Comparison of ENCODE assay signal across 9 cellular contexts in the genomic region with DNA sequence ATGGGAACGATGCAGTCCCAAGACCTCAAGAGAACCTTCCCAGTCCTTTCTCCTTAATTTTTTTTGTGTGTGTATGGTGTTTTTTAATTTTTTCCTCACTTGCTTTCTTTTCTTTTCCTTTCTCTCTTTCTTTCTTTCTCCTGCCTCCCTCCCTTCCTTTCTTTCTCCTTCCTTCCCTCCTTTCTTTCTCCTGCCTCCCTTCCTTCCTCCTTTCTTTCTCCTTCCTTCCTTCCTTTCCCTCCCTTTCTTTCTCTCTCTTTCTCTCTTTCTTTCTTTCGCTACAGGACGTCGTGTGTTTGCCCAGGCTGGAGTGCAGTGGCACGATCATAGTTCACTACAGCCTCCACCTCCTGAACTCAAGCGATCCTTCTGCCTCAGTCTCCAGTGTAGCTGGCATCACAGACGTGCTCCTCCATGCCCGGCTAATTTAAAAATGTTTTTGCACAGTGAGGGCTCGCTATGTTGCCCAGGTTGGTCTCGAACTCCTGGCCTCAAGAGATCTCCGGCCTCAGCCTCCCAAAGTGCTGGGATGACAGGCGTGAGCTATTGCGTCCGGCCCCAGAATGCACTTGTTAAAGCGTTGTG. TPM values are rescaled to one million over a fixed set of nuclear protein-coding genes. Genes with fewer than 3 reads are reported as not detected.
DNase-seq lines count a peak whose midpoint lies in the region; ATAC-seq, FAIRE-seq and TF ChIP-seq lines count a peak whose summit lies in the region.
"Had no signal": no experiment of that assay in that cellular context is flagged by ENCODE, and none has a peak within 500 bp of the region (broad histone marks: within the 10 kb centered on the region; RNA-seq: fewer than 3 reads in every experiment).

No MANE protein-coding gene starts in this region.

- peak overlapping the region in 2 of 3 experiments; percentile 41 to 58; a peak in 3 of 6 replicates for H3K4me3 ChIP-seq in HepG2 (replicated peaks in 1 of 3; ENCODE audit: insufficient read depth in 1 of 3, low read depth in 2 of 3, low read length in 3 of 3)

- H3K4me3 Mint-ChIP-seq in activated CD4-positive, alpha-beta T cell treated with anti-CD3 and anti-CD28 coated beads, Interleukin-2, amount 10 ng/mL, durations not matched to agents 7 days and 5 days = peak overlapping the region; percentile 77

- CTCF ChIA-PET in activated CD4-positive, alpha-beta T cell treated with anti-CD3 and anti-CD28 coated beads, Interleukin-2, amount 10 ng/mL, durations not matched to agents 7 days and 5 days (lab: Charles Lee) = interaction anchor here (0.6 to 2.9 kb wide), 22 partner anchors 8 to 322 kb away, joined by 3 to 9 read pairs (median 4); no protein-coding TSS in a partner anchor
- CTCF ChIA-PET in HepG2 (lab: Yijun Ruan, JAX; ENCODE audit: low intra/inter-chr PET ratio, low total read pairs) = interaction anchor here (1.4 kb wide), 1 partner anchor 322 kb away, joined by 8 read pairs; no protein-coding TSS in a partner anchor

- peak overlapping the region; percentile 65 for H3K4me2 ChIP-seq in HepG2 (ENCODE audit: low read depth, low read length)

- peak overlapping the region; percentile 43; the same call in 1 of the 2 replicates for H3K9ac ChIP-seq in HepG2 (ENCODE audit: insufficient read depth, low read depth, low read length)

- WGBS in HepG2 (ENCODE audit: low lambda C conversion rate) = 73% methylated on average over 15 of the region's 15 CpGs

- H3K27me3 Mint-ChIP-seq in activated CD4-positive, alpha-beta T cell treated with anti-CD3 and anti-CD28 coated beads, Interleukin-2, amount 10 ng/mL, durations not matched to agents 7 days and 5 days = no peaks in the 10 kb centered on the region

- ATAC-seq in HepG2 = no peak

- TF ChIP-seq CTCF in HepG2 (CRISPR knock-in tag; IDR thresholded peaks at IDR 0.05) = no peak

- POLR2A ChIA-PET in activated CD4-positive, alpha-beta T cell treated with anti-CD3 and anti-CD28 coated beads, Interleukin-2, amount 10 ng/mL, durations not matched to agents 7 days and 5 days (lab: Charles Lee) = interaction anchor here (0.6 kb wide), 1 partner anchor 15 kb away, joined by 10 read pairs; no protein-coding TSS in a partner anchor
- POLR2A ChIA-PET in HepG2 (lab: Yijun Ruan, JAX) = interaction anchor here (1.5 to 4.1 kb wide), 12 partner anchors 9 to 116 kb away, joined by 4 to 26 read pairs (median 10); a partner anchor contains a TSS

- H2AFZ ChIP-seq in HepG2 (ENCODE audit: low read length) = no peak overlapping the region

- no peaks in the 10 kb centered on the region; the same call in 1 of the 2 replicates for H4K20me1 ChIP-seq in HepG2 (ENCODE audit: insufficient read depth, low read length)

- TF ChIP-seq POLR2A in HepG2 (IDR thresholded peaks at IDR 0.05; ENCODE audit: insufficient read depth in 1 of 2, low read depth in 2 of 2, low read length in 2 of 2) = no peak

- no peak for FAIRE-seq in HepG2 (lab: Jason Lieb, UNC)
- FAIRE-seq: TTC549 had no signal

- H3K27ac ChIP-seq in angular gyrus (ENCODE audit: low read depth, low read length) = peak overlapping the region; percentile 80
- H3K27ac ChIP-seq in HepG2 (ENCODE audit: extremely low read length, insufficient read depth, low read length) = no peak overlapping the region
- peak overlapping the region; percentile 57 for H3K27ac ChIP-seq in temporal lobe (ENCODE audit: low read depth, low read length)

- no peak for TF ChIP-seq EP300 in HepG2 (IDR thresholded peaks at IDR 0.05; ENCODE audit: low read depth in 2 of 2, low read length in 2 of 2)
- no peak for TF ChIP-seq EP300 in HepG2 (CRISPR knock-in tag; IDR thresholded peaks at IDR 0.05; ENCODE audit: borderline replicate concordance)

- intact Hi-C loops in HepG2 (cut with micrococcal nuclease; ENCODE audit: unreplicated experiment) = loop anchor here (2.0 to 5.0 kb wide), 2 partner anchors 44 to 323 kb away; no protein-coding TSS in a partner anchor

- peaks cover 3% of the 10 kb centered on the region for H3K36me3 Mint-ChIP-seq in activated CD4-positive, alpha-beta T cell treated with anti-CD3 and anti-CD28 coated beads, Interleukin-2, amount 10 ng/mL, durations not matched to agents 7 days and 5 days (ENCODE audit: low read depth)

- H3K4me1 Mint-ChIP-seq in activated CD4-positive, alpha-beta T cell treated with anti-CD3 and anti-CD28 coated beads, Interleukin-2, amount 10 ng/mL, durations not matched to agents 7 days and 5 days = peaks cover 28% of the 10 kb centered on the region

- H3K9me3 Mint-ChIP-seq in activated CD4-positive, alpha-beta T cell treated with anti-CD3 and anti-CD28 coated beads, Interleukin-2, amount 10 ng/mL, durations not matched to agents 7 days and 5 days = no peaks in the 10 kb centered on the region

- TF ChIP-seq RAD21 in HepG2 (CRISPR knock-in tag; IDR thresholded peaks at IDR 0.05) = no peak

- in situ Hi-C loops in HepG2 (cut with HindIII; ENCODE audit: extremely low pct_ligation_motif_present, low pct_unique_long_range_greater_than_20kb) = loop anchor here (25.0 kb wide), 2 partner anchors 201 to 326 kb away; no protein-coding TSS in a partner anchor

- H3K36me3 ChIP-seq in HepG2 (replicated peaks in 1 of 2; ENCODE audit: control insufficient read depth in 1 of 2, insufficient read depth in 2 of 2, low read length in 2 of 2) = no peaks in the 10 kb centered on the region

- no peaks in the 10 kb centered on the region; a peak in 1 of 5 replicates for H3K27me3 ChIP-seq in HepG2 (ENCODE audit: control insufficient read depth in 1 of 2, insufficient read depth in 2 of 2, low read length in 2 of 2)

- BruUV-seq in HepG2 (replicated peaks; lab: Mats Ljungman, UMichigan) = no TSS peak

- DNase-seq in activated CD4-positive, alpha-beta T cell treated with anti-CD3 and anti-CD28 coated beads, Interleukin-2, amount 10 ng/mL, durations not matched to agents 7 days and 5 days = no peak
- no peak for DNase-seq in activated CD4-positive, alpha-beta T cell treated with anti-CD3 and anti-CD28 coated beads, Interleukin-2, amount 50 U/mL, for 1 hour
- DNase-seq in HepG2 (ENCODE audit: low spot score) (no peak), ecto neural progenitor cell (ENCODE audit: low spot score) (no peak), SK-N-DZ (ENCODE audit: low spot score) (no peak)
- no peak for DNase-seq in effector CD4-positive, alpha-beta T cell

- H3K79me2 ChIP-seq in HepG2 (ENCODE audit: insufficient read depth, low read length) = peaks cover 20% of the 10 kb centered on the region

- no peaks in the 10 kb centered on the region for H3K9me3 ChIP-seq in HepG2 (ENCODE audit: low read length)

- peaks cover 44% of the 10 kb centered on the region for H3K4me1 ChIP-seq in HepG2 (ENCODE audit: insufficient read depth, low read length)

- peak overlapping the region; percentile 86 for H3K27ac Mint-ChIP-seq in activated CD4-positive, alpha-beta T cell treated with anti-CD3 and anti-CD28 coated beads, Interleukin-2, amount 10 ng/mL, durations not matched to agents 7 days and 5 days

RNA-seq across cellular contexts. Expression of a gene that starts 0.7 kb away (rescaled TPM):
- 10 to 100 TPM; 35.4 to 38.6 TPM for total RNA-seq in activated CD4-positive, alpha-beta T cell treated with anti-CD3 and anti-CD28 coated beads, Interleukin-2, amount 10 ng/mL, durations not matched to agents 7 days and 5 days
- total RNA-seq in HepG2 (2016; rRNA removed; fragmentation: Illumina TruSeq; extraction: Trizol) (40.3 and 56.5 TPM in 2 replicates), temporal lobe (42.8 TPM)
- total RNA-seq in HepG2 (2016; cell fraction: cytosol; rRNA removed; fragmentation: Illumina TruSeq; extraction: Trizol; ENCODE audit: low read depth) = 15.2 and 16.2 TPM in 2 replicates
- total RNA-seq in HepG2 (2016; cell fraction: insoluble cytoplasmic fraction; rRNA removed; fragmentation: Illumina TruSeq; extraction: Trizol) = 40.6 and 57.0 TPM in 2 replicates
- total RNA-seq in HepG2 (2016; cell fraction: membrane; rRNA removed; fragmentation: Illumina TruSeq; extraction: Trizol) = 30.0 and 33.8 TPM in 2 replicates
- 23.7 and 23.8 TPM in 2 replicates for total RNA-seq in HepG2 (2016; cell fraction: nucleus; rRNA removed; fragmentation: Illumina TruSeq; extraction: Trizol)
- 47.2 and 61.5 TPM in 2 replicates for polyA plus RNA-seq in HepG2 (2011; rRNA removed)
- 25.7 and 43.6 TPM in 2 replicates for polyA plus RNA-seq in HepG2 (2011; cell fraction: cytosol; rRNA removed)
- 19.8 and 23.4 TPM in 2 replicates for polyA plus RNA-seq in HepG2 (2011; cell fraction: nucleus; rRNA removed)
- 40.5 and 41.2 TPM in 2 replicates for polyA plus RNA-seq in HepG2 (2012)
- polyA plus RNA-seq in HepG2 (2016; cell fraction: cytosol; fragmentation: Illumina TruSeq; extraction: Trizol; ENCODE audit: low read depth) = 16.8 and 19.0 TPM in 2 replicates
- polyA plus RNA-seq in HepG2 (2016; cell fraction: insoluble cytoplasmic fraction; fragmentation: Illumina TruSeq; extraction: Trizol; ENCODE audit: low read depth) = 75.2 and 89.9 TPM in 2 replicates
- 27.3 and 27.5 TPM in 2 replicates for polyA plus RNA-seq in HepG2 (2016; cell fraction: membrane; fragmentation: Illumina TruSeq; extraction: Trizol; ENCODE audit: low read depth)
- polyA plus RNA-seq in HepG2 (2016; cell fraction: nucleus; fragmentation: Illumina TruSeq; extraction: Trizol; ENCODE audit: insufficient read depth, low read depth) = 33.3 and 36.9 TPM in 2 replicates
- 19.6 and 21.9 TPM in 2 replicates for polyA minus RNA-seq in HepG2 (2011; rRNA and poly(A)+ RNA removed; ENCODE audit: low replicate concordance)
- 28.3 and 28.4 TPM in 2 replicates for polyA minus RNA-seq in HepG2 (2011; cell fraction: cytosol; rRNA and poly(A)+ RNA removed)
- polyA minus RNA-seq in HepG2 (2011; cell fraction: nucleus; rRNA and poly(A)+ RNA removed) = 49.2 and 60.8 TPM in 2 replicates
- 62.1 and 69.0 TPM in 2 replicates for polyA plus RNA-seq in SK-N-DZ (2014; cell fraction: cytosol; rRNA removed)
- 51.7 and 56.9 TPM in 2 replicates for polyA plus RNA-seq in SK-N-DZ (2014; cell fraction: nucleus; rRNA removed)

RNA-seq across cellular contexts. Expression of a gene that starts 12.0 kb away (rescaled TPM):
- total RNA-seq in activated CD4-positive, alpha-beta T cell treated with anti-CD3 and anti-CD28 coated beads, Interleukin-2, amount 10 ng/mL, durations not matched to agents 7 days and 5 days = 10 to 100 TPM; 11.8 to 14.9 TPM
- 31.3 and 39.2 TPM in 2 replicates for total RNA-seq in HepG2 (2016; rRNA removed; fragmentation: Illumina TruSeq; extraction: Trizol)
- 10.5 and 11.1 TPM in 2 replicates for total RNA-seq in HepG2 (2016; cell fraction: cytosol; rRNA removed; fragmentation: Illumina TruSeq; extraction: Trizol; ENCODE audit: low read depth)
- total RNA-seq in HepG2 (2016; cell fraction: insoluble cytoplasmic fraction; rRNA removed; fragmentation: Illumina TruSeq; extraction: Trizol) = 30.6 and 41.4 TPM in 2 replicates
- 19.3 and 19.5 TPM in 2 replicates for total RNA-seq in HepG2 (2016; cell fraction: membrane; rRNA removed; fragmentation: Illumina TruSeq; extraction: Trizol)
- total RNA-seq in HepG2 (2016; cell fraction: nucleus; rRNA removed; fragmentation: Illumina TruSeq; extraction: Trizol) = 9.2 TPM in 2 replicates
- 14.9 and 15.9 TPM in 2 replicates for polyA plus RNA-seq in HepG2 (2011; rRNA removed)
- 10.3 and 14.3 TPM in 2 replicates for polyA plus RNA-seq in HepG2 (2011; cell fraction: cytosol; rRNA removed)
- polyA plus RNA-seq in HepG2 (2011; cell fraction: nucleus; rRNA removed) = 2.6 and 4.4 TPM in 2 replicates
- polyA plus RNA-seq in HepG2 (2012) = 18.6 and 25.6 TPM in 2 replicates
- polyA plus RNA-seq in HepG2 (2016; cell fraction: cytosol; fragmentation: Illumina TruSeq; extraction: Trizol; ENCODE audit: low read depth) = 9.2 and 11.7 TPM in 2 replicates
- 43.2 and 44.3 TPM in 2 replicates for polyA plus RNA-seq in HepG2 (2016; cell fraction: insoluble cytoplasmic fraction; fragmentation: Illumina TruSeq; extraction: Trizol; ENCODE audit: low read depth)
- polyA plus RNA-seq in HepG2 (2016; cell fraction: membrane; fragmentation: Illumina TruSeq; extraction: Trizol; ENCODE audit: low read depth) = 13.4 and 13.9 TPM in 2 replicates
- polyA plus RNA-seq in HepG2 (2016; cell fraction: nucleus; fragmentation: Illumina TruSeq; extraction: Trizol; ENCODE audit: insufficient read depth, low read depth) = 16.1 and 20.8 TPM in 2 replicates
- 5.6 and 10.3 TPM in 2 replicates for polyA minus RNA-seq in HepG2 (2011; rRNA and poly(A)+ RNA removed; ENCODE audit: low replicate concordance)
- 3.0 and 5.9 TPM in 2 replicates for polyA minus RNA-seq in HepG2 (2011; cell fraction: cytosol; rRNA and poly(A)+ RNA removed)
- 7.0 and 7.6 TPM in 2 replicates for polyA minus RNA-seq in HepG2 (2011; cell fraction: nucleus; rRNA and poly(A)+ RNA removed)
- 13.8 TPM for total RNA-seq in temporal lobe
- 32.9 TPM in 2 replicates for polyA plus RNA-seq in SK-N-DZ (2014; cell fraction: cytosol; rRNA removed)
- polyA plus RNA-seq in SK-N-DZ (2014; cell fraction: nucleus; rRNA removed) = 10.6 and 11.9 TPM in 2 replicates
